In genomic region chr4:139177049-139177887, GRCh38 we compare ENCODE assay signal across 8 cellular contexts.
DNase-seq lines count a peak whose midpoint lies in the region; ATAC-seq lines count a peak whose summit lies in the region.

TSS of gene ELF2 (minus strand) at chr4:139177218. CDS start at chr4:139137701, 39,517 bp downstream.

- peak within 1 kb of the TSS; percentile 90 for H3K4me3 Mint-ChIP-seq in central memory CD8-positive, alpha-beta T cell

- peak; percentile 93 for DNase-seq in AG08395 (ENCODE audit: low spot score)
- DNase-seq in NCI-H226, result peak; percentile 83
- peak; percentile 58 to 68 for DNase-seq in central memory CD8-positive, alpha-beta T cell (ENCODE audit: low spot score in 2 of 2)
- peak; percentile 95 for DNase-seq in islet precursor cell
- peak; percentile 80 for DNase-seq in stimulated activated CD4-positive, alpha-beta T cell treated with anti-CD3 and anti-CD28 coated beads, Interleukin-12 subunit alpha, Interleukin-12 subunit beta, amount 100 ng/mL, for 4 hours

- H3K27me3 Mint-ChIP-seq in central memory CD8-positive, alpha-beta T cell, result no peaks in the 10 kb centered on the region

- peaks cover 18% of the 10 kb centered on the region for H3K4me1 Mint-ChIP-seq in central memory CD8-positive, alpha-beta T cell

- peaks cover 19% of the 10 kb centered on the region for H3K36me3 Mint-ChIP-seq in central memory CD8-positive, alpha-beta T cell (ENCODE audit: insufficient read depth)

- peak; percentile 42 for ATAC-seq in GM19023 (IDR thresholded peaks at IDR 0.05; ENCODE audit: unreplicated experiment)
- ATAC-seq in HG03196 (IDR thresholded peaks at IDR 0.05; ENCODE audit: unreplicated experiment), result peak; percentile 43
- ATAC-seq in activated CD4-positive, CD25-positive, alpha-beta regulatory T cell treated with anti-CD3 and anti-CD28 coated beads, Interleukin-2, amount 50 U/mL, for 24 hours, result peak; percentile 42 to 53
- ATAC-seq in central memory CD8-positive, alpha-beta T cell (replicated peaks; ENCODE audit: extremely low read depth, poor library complexity, severe bottlenecking), result peak; percentile 58

- H3K27ac Mint-ChIP-seq in central memory CD8-positive, alpha-beta T cell (ENCODE audit: low read depth), result peak within 1 kb of the TSS; percentile 93

- no peaks in the 10 kb centered on the region for H3K9me3 Mint-ChIP-seq in central memory CD8-positive, alpha-beta T cell

Comparison
In these comparisons a context has a peak if more than half of its experiments do, and no peak if none do; other contexts are left out.
1. Peak in every context shown above with its lines: DNase-seq and ATAC-seq.